Comparison of ENCODE assay signal across 13 cellular contexts in genomic region chr4:60723796-60724195, GRCh38.
"Had no signal": no experiment of that assay in that cellular context is flagged by ENCODE, and none has a peak within 500 bp of the region (broad histone marks: within the 10 kb centered on the region; RNA-seq: fewer than 3 reads in every experiment).

No MANE protein-coding gene starts in this region.

- H3K4me3 ChIP-seq: breast epithelium, dorsolateral prefrontal cortex, esophagus squamous epithelium, skin epidermis, tibial nerve had no signal

- H3K36me3 Mint-ChIP-seq: naive B cell had no signal

- H3K27ac Mint-ChIP-seq: activated CD8-positive, alpha-beta T cell treated with anti-CD3 and anti-CD28 coated beads, Interleukin-2, amount 10 ng/mL, durations not matched to agents 7 days and 5 days; activated naive CD4-positive, alpha-beta T cell treated with anti-CD3 and anti-CD28 coated beads for 36 hours; activated T-helper 17 cell treated with anti-CD3 and anti-CD28 coated beads, Interleukin-2, amount 50 U/mL, for 72 hours; naive B cell; T-helper 2 cell treated with Interferon-gamma antibody and Interleukin-4, amounts not matched to agents 5 μg/mL and 100 μg/mL, for 36 hours had no signal

- H3K4me1 Mint-ChIP-seq: activated T-helper 17 cell treated with anti-CD3 and anti-CD28 coated beads, Interleukin-2, amount 50 U/mL, for 72 hours; naive B cell had no signal

- H3K4me1 ChIP-seq: breast epithelium, esophagus squamous epithelium, tibial nerve had no signal

- H3K9me3 ChIP-seq: breast epithelium, esophagus squamous epithelium had no signal

- DNase-seq: activated CD8-positive, alpha-beta T cell treated with anti-CD3 and anti-CD28 coated beads, Interleukin-2, amount 10 ng/mL, durations not matched to agents 7 days and 5 days; activated naive CD4-positive, alpha-beta T cell treated with anti-CD3 and anti-CD28 coated beads for 36 hours; dorsolateral prefrontal cortex; esophagus squamous epithelium; midbrain; naive B cell; retina; SW 1271 had no signal

- H3K27ac ChIP-seq: breast epithelium, dorsolateral prefrontal cortex, tibial nerve had no signal

- H3K27me3 ChIP-seq: breast epithelium, dorsolateral prefrontal cortex, esophagus squamous epithelium, tibial nerve had no signal

- H3K27me3 Mint-ChIP-seq: activated T-helper 17 cell treated with anti-CD3 and anti-CD28 coated beads, Interleukin-2, amount 50 U/mL, for 72 hours; naive B cell had no signal

- H3K4me3 Mint-ChIP-seq: activated CD8-positive, alpha-beta T cell treated with anti-CD3 and anti-CD28 coated beads, Interleukin-2, amount 10 ng/mL, durations not matched to agents 7 days and 5 days; activated naive CD4-positive, alpha-beta T cell treated with anti-CD3 and anti-CD28 coated beads for 36 hours; activated T-helper 17 cell treated with anti-CD3 and anti-CD28 coated beads, Interleukin-2, amount 50 U/mL, for 72 hours; naive B cell; T-helper 2 cell treated with Interferon-gamma antibody and Interleukin-4, amounts not matched to agents 5 μg/mL and 100 μg/mL, for 36 hours had no signal

- ATAC-seq: activated CD8-positive, alpha-beta T cell treated with anti-CD3 and anti-CD28 coated beads, Interleukin-2, amount 10 ng/mL, durations not matched to agents 7 days and 5 days; activated T-helper 17 cell treated with anti-CD3 and anti-CD28 coated beads, Interleukin-2, amount 50 U/mL, for 72 hours had no signal

- H3K36me3 ChIP-seq: breast epithelium, esophagus squamous epithelium, tibial nerve had no signal
